In the genomic region with DNA sequence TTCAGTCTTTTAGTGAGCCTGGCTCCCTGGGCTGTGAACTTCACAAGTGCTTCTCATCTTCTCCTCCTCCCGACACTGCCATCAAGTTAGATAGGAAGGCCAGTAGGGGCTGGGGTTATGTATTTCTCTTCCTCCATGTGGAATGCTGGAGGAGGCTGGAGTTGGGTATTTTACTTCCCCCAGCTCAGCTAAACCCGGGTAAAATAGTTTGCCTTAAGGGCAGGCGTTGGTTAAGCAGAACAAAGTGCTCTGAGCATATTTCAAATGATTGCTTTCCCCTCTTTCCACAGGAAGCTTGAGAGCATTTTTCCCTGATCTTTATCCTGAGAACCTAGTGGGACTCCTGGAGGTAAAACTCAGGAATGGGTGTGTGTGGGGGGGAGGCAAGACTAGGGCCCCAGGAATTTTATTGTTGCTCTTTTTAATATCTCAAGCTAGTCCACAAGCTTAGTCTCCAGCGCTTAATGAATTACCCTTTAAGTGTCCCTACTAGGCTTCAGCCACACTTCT, we compare ENCODE assay signal across 25 cellular contexts.
"Had no signal": no experiment of that assay in that cellular context is flagged by ENCODE, and none has a peak within 500 bp of the region (broad histone marks: within the 10 kb centered on the region; RNA-seq: fewer than 3 reads in every experiment).

No MANE protein-coding gene starts in this region.

- H3K36me3 ChIP-seq: left ventricle myocardium inferior, ovary, right atrium auricular region, right lobe of liver, thyroid gland, transverse colon, upper lobe of right lung had no signal

- H3K27me3 ChIP-seq: ovary, right atrium auricular region, right lobe of liver, testis, thyroid gland, transverse colon, upper lobe of right lung had no signal

- H3K4me3 Mint-ChIP-seq: naive thymus-derived CD4-positive, alpha-beta T cell; natural killer cell treated with Interleukin-12 subunit alpha and Interleukin-12 subunit beta and Interleukin-15 and Interleukin-18, amount 100 ng/mL, for 72 hours; stimulated activated memory B cell treated with anti-CD40 and anti-IgM and Interleukin-4, amounts not matched to agents 10 μg/mL and 1 μg/mL and 100 μg/mL, for 72 hours; stimulated activated naive CD8-positive, alpha-beta T cell treated with anti-CD3 and anti-CD28 coated beads, Interleukin-15, amount 100 ng/mL, for 72 hours had no signal

- FAIRE-seq: kidney, urothelium cell line had no signal

- H3K27me3 Mint-ChIP-seq: stimulated activated naive CD8-positive, alpha-beta T cell treated with anti-CD3 and anti-CD28 coated beads, Interleukin-15, amount 100 ng/mL, for 72 hours had no signal

- H3K4me1 ChIP-seq: left ventricle myocardium inferior, right atrium auricular region, right lobe of liver, testis, thyroid gland, transverse colon, upper lobe of right lung had no signal

- H3K4me2 ChIP-seq: smooth muscle cell had no signal

- H3K36me3 Mint-ChIP-seq: natural killer cell treated with Interleukin-12 subunit alpha and Interleukin-12 subunit beta and Interleukin-15 and Interleukin-18, amount 100 ng/mL, for 72 hours; stimulated activated memory B cell treated with anti-CD40 and anti-IgM and Interleukin-4, amounts not matched to agents 10 μg/mL and 1 μg/mL and 100 μg/mL, for 72 hours had no signal

- H3K27ac Mint-ChIP-seq: natural killer cell treated with Interleukin-12 subunit alpha and Interleukin-12 subunit beta and Interleukin-15 and Interleukin-18, amount 100 ng/mL, for 72 hours; progenitor cell of endocrine pancreas; stimulated activated memory B cell treated with anti-CD40 and anti-IgM and Interleukin-4, amounts not matched to agents 10 μg/mL and 1 μg/mL and 100 μg/mL, for 72 hours had no signal

- H3K27ac ChIP-seq: left ventricle myocardium inferior, ovary, right atrium auricular region, right lobe of liver, testis, thyroid gland, transverse colon, upper lobe of right lung had no signal

- H3K4me3 ChIP-seq: left ventricle myocardium inferior, lung, mucosa of descending colon, ovary, right atrium auricular region, right lobe of liver, smooth muscle cell, testis, thyroid gland, transverse colon, upper lobe of right lung had no signal

- H3K9me3 ChIP-seq: mucosa of descending colon, ovary, right atrium auricular region, right lobe of liver, testis, thyroid gland, transverse colon, upper lobe of right lung had no signal

- DNase-seq: hippocampal formation; kidney; left colon; left ventricle myocardium inferior; midbrain; mucosa of descending colon; naive thymus-derived CD4-positive, alpha-beta T cell; ovary; right lobe of liver; stimulated activated CD4-positive, alpha-beta T cell treated with anti-CD3 and anti-CD28 coated beads, Interleukin-2, amount 100 ng/mL, for 48 hours; stimulated activated CD4-positive, alpha-beta T cell treated with anti-CD3 and anti-CD28 coated beads, Interleukin-4, amount 100 ng/mL, for 4 hours; stimulated activated naive CD4-positive, alpha-beta T cell treated with Interleukin-2 at 50 U/mL for 16 hours; stimulated activated naive CD8-positive, alpha-beta T cell treated with anti-CD3 and anti-CD28 coated beads, Interleukin-15, amount 100 ng/mL, for 72 hours; substantia nigra; testis; thyroid gland; transverse colon; upper lobe of right lung had no signal

- H3K4me1 Mint-ChIP-seq: stimulated activated memory B cell treated with anti-CD40 and anti-IgM and Interleukin-4, amounts not matched to agents 10 μg/mL and 1 μg/mL and 100 μg/mL, for 72 hours had no signal
